3 cellular contexts compared by ENCODE assay signal in genomic region chr11:130544266-130544665, GRCh38.
"Had no signal": no experiment of that assay in that cellular context is flagged by ENCODE, and none has a peak within 500 bp of the region (broad histone marks: within the 10 kb centered on the region; RNA-seq: fewer than 3 reads in every experiment).

No MANE protein-coding gene starts in this region.

- H3K4me3 ChIP-seq: GM12878 had no signal

- DNase-seq: GDM1, GF-D8 had no signal

- ATAC-seq: GM12878 had no signal
